In the genomic region with DNA sequence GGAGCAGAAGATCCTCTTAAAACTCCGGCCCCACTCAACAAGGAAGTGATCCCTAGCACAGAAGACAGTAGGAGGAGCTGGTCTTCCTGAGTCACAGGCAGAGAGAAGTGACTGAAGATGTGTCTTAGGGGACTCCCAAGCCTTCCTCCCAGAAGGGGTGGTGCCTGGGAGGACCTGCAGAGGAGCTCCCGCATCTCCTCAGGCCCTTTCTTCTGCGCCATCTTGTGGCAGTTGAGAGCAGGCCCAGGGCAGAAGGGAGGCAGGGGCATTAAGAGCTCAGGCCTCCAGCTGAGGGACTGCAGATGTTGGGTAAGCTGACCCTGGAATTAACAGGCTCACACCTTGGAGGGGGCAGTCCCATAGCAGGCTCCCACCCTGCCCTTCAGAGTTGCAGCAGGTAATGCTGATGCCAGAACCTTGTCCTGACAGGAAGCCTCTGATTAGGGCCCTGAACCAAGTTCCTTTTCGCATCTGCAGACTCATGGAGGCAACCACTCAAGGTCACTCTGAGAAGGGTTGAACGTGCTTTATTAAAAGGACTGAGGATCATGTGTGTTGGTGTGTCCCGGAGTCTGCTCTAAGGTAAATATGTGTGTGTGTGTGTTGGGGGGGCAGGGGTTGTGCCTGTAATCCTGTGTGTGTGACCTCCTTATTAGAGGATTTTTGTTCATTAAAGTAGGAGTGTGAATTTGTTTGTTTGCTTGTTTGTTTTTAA, we compare ENCODE assay signal across 8 cellular contexts.
DNase-seq lines count a peak whose midpoint lies in the region; ATAC-seq and TF ChIP-seq lines count a peak whose summit lies in the region.
"Not testable (repeated sequence)": the region's sequence is repeated elsewhere in the genome, so short reads cannot be mapped to it uniquely, and the experiment has no call there.

No MANE protein-coding gene starts in this region.

- H3K4me1 Mint-ChIP-seq in activated T-cell treated with anti-CD3 and anti-CD28 coated beads, Interleukin-2, amount 50 U/mL, for 24 hours (ENCODE audit: low read depth), result peaks cover 58% of the 10 kb centered on the region

- TF ChIP-seq CTCF in AG09319 (IDR thresholded peaks at IDR 0.05; ENCODE audit: low read depth, low read length) (peak; percentile 16), osteoblast (IDR thresholded peaks at IDR 0.05; ENCODE audit: extremely low read depth, low read depth, low read length) (peak; percentile 32)

- not testable (repeated sequence) for H3K9me3 ChIP-seq in osteoblast (ENCODE audit: low read depth, low read length)

- H3K36me3 Mint-ChIP-seq in activated T-cell treated with anti-CD3 and anti-CD28 coated beads, Interleukin-2, amount 50 U/mL, for 24 hours (ENCODE audit: low read depth), result peaks cover 33% of the 10 kb centered on the region

- peak overlapping the region; percentile 99 for H3K27ac Mint-ChIP-seq in activated T-cell treated with anti-CD3 and anti-CD28 coated beads, Interleukin-2, amount 50 U/mL, for 24 hours

- not testable (repeated sequence) for H3K9me3 Mint-ChIP-seq in activated T-cell treated with anti-CD3 and anti-CD28 coated beads, Interleukin-2, amount 50 U/mL, for 24 hours

- H4K20me1 ChIP-seq in osteoblast (ENCODE audit: insufficient read depth, low read length), result not testable (repeated sequence)

- H3K36me3 ChIP-seq in osteoblast (ENCODE audit: insufficient read depth, low read length), result not testable (repeated sequence)

- H3K79me2 ChIP-seq in osteoblast (ENCODE audit: insufficient read depth, low read length), result not testable (repeated sequence)

- TF ChIP-seq POLR2A in GM18505 (IDR thresholded peaks at IDR 0.05; ENCODE audit: borderline replicate concordance, extremely low read depth, insufficient read depth, insufficient read length), result peak; percentile 21
- not testable (repeated sequence) for TF ChIP-seq POLR2A in erythroblast (IDR thresholded peaks at IDR 0.05; ENCODE audit: low read length)

- not testable (repeated sequence) for DNase-seq in AG09319 (ENCODE audit: extremely low read depth, low read depth); osteoblast (ENCODE audit: insufficient read length, low spot score, missing footprints)
- DNase-seq in OCI-M1 (lab: John Stamatoyannopoulos, UW), result peak; percentile 52
- peak; percentile 69 for DNase-seq in activated T-cell treated with anti-CD3 and anti-CD28 coated beads, Interleukin-2, amount 50 U/mL, for 24 hours
- peak; percentile 53 to 60 for DNase-seq in erythroblast (lab: John Stamatoyannopoulos, UW)

- H3K27me3 ChIP-seq in osteoblast (ENCODE audit: insufficient read depth, low read length), result not testable (repeated sequence)

- not testable (repeated sequence) for H3K4me1 ChIP-seq in osteoblast (ENCODE audit: insufficient read depth, low read length)

- H3K4me3 Mint-ChIP-seq in activated T-cell treated with anti-CD3 and anti-CD28 coated beads, Interleukin-2, amount 50 U/mL, for 24 hours, result peak overlapping the region; percentile 92

- H3K27ac ChIP-seq in osteoblast (ENCODE audit: low read depth, low read length), result not testable (repeated sequence)

- H2AFZ ChIP-seq in osteoblast (ENCODE audit: low read length), result peak overlapping the region; percentile 65

- ATAC-seq in GM18505 (IDR thresholded peaks at IDR 0.05; ENCODE audit: unreplicated experiment), result peak; percentile 63
- ATAC-seq in GM21786 (IDR thresholded peaks at IDR 0.05; ENCODE audit: unreplicated experiment), result peak; percentile 79
- peak; percentile 59 for ATAC-seq in HG03439 (IDR thresholded peaks at IDR 0.05; ENCODE audit: unreplicated experiment)

- H3K4me3 ChIP-seq in osteoblast (ENCODE audit: insufficient read depth, low read length), result not testable (repeated sequence)

- H3K4me2 ChIP-seq in osteoblast (ENCODE audit: insufficient read depth, low read length), result not testable (repeated sequence)

- not testable (repeated sequence) for H3K27me3 Mint-ChIP-seq in activated T-cell treated with anti-CD3 and anti-CD28 coated beads, Interleukin-2, amount 50 U/mL, for 24 hours
